Comparison of ENCODE assay signal across 1 cellular context in the genomic region with DNA sequence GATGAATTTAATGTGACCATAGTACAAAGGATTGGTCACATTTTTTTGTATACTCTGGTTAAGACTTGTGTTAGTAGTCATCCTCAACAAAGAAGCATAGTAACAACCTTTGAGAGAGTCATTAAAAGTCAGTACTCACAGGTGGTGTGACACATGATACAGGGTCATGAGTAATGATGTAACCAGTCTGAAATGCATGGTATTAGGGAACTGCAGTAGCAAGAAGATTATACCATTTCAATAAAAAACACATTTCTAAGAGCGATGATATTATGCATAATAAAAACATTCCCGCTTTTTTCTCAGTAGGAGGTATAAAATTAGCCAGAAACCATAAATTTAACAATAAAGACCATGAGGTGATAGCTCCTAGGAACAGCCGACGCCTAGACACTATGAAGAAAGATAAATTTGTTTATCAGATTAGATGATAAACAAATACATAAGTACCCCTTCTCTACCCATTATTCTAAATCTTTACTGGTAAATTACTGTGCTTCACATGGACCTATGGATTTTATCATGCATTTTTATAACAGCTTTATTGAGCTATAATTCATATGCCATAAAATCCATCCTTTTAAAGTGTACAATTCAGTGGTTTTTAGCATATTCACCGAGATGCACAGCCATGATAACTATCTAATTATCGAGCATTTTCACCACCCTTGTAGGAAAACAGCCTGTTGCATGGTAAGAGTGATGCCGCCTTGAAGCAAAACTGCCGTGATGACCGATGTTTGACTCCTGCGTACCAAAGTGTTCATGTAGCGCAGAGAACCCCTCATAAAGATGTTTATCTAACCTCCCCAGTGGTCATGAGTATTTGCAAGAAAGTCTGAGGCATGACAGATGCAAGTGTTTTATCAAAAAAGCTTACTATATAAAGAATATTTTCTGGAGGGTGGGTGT.
TF ChIP-seq lines count a peak whose summit lies in the region.

No MANE protein-coding gene starts in this region.

TF ChIP-seq in K562, 482 proteins besides CTCF, POLR2A, EP300 and RAD21 (continues in another document):
- TF ChIP-seq ZFP30 (CRISPR knock-in tag; IDR thresholded peaks at IDR 0.05; ENCODE audit: borderline replicate concordance) (no peak), ATF4 (CRISPR knock-in tag; IDR thresholded peaks at IDR 0.05) (peak; percentile 84), CREM (IDR thresholded peaks at IDR 0.05; ENCODE audit: low read depth) (no peak), ZNF699 (CRISPR knock-in tag; IDR thresholded peaks at IDR 0.05; ENCODE audit: insufficient replicate concordance) (no peak), TEAD1 (CRISPR knock-in tag; IDR thresholded peaks at IDR 0.05) (peak; percentile 56 to 82; a peak in 1 of 4 replicates), ZNF589 (CRISPR knock-in tag; IDR thresholded peaks at IDR 0.05; ENCODE audit: low read depth) (0 out of 2 replicates have a peak, but pooled peaks have one; percentile 5), ZNF75A (CRISPR knock-in tag; IDR thresholded peaks at IDR 0.05) (no peak), CEBPG (CRISPR knock-in tag; IDR thresholded peaks at IDR 0.05) (peak; percentile 81), CEBPG (tag; conservative IDR thresholded peaks at IDR 0.05 in 1 of 2, IDR thresholded peaks at IDR 0.05 in 1 of 2) (peak in 1 of 2 experiments; percentile 94; a peak in 3 of 4 replicates), RBM25 (IDR thresholded peaks at IDR 0.05; ENCODE audit: low read depth, low read length, severe bottlenecking) (no peak), MTA3 (IDR thresholded peaks at IDR 0.05; ENCODE audit: borderline replicate concordance) (peak; percentile 2; the same call in 1 of the 2 replicates), ZBTB33 (CRISPR knock-in tag; IDR thresholded peaks at IDR 0.05) (no peak), GATAD2B (IDR thresholded peaks at IDR 0.05; ENCODE audit: borderline replicate concordance) (0 out of 2 replicates have a peak, but pooled peaks have one; percentile 24), IFI16 (CRISPR knock-in tag; IDR thresholded peaks at IDR 0.05) (no peak), VEZF1 (CRISPR knock-in tag; IDR thresholded peaks at IDR 0.05) (0 out of 2 replicates have a peak, but pooled peaks have one; percentile 18), E2F4 (CRISPR knock-in tag; IDR thresholded peaks at IDR 0.05; ENCODE audit: low read depth) (no peak), SOX6 (IDR thresholded peaks at IDR 0.05) (no peak), KDM5B (IDR thresholded peaks at IDR 0.05; ENCODE audit: insufficient replicate concordance, low read depth, low read length) (no peak), L3MBTL2 (IDR thresholded peaks at IDR 0.05) (peak; percentile 79), ESRRA (IDR thresholded peaks at IDR 0.05; ENCODE audit: borderline replicate concordance, low read depth) (peak; percentile 12; the same call in 1 of the 2 replicates), ZBED1 (IDR thresholded peaks at IDR 0.05) (no peak), POLR2H (tag; IDR thresholded peaks at IDR 0.05; ENCODE audit: low read depth) (peak; percentile 71), BCLAF1 (IDR thresholded peaks at IDR 0.05; ENCODE audit: borderline replicate concordance in 1 of 2, control insufficient read depth in 1 of 2, low read depth in 2 of 2, low read length in 1 of 2) (no peak), TRIM24 (IDR thresholded peaks at IDR 0.05) (peak; percentile 71 to 84; a peak in 3 of 4 replicates), PATZ1 (CRISPR knock-in tag; IDR thresholded peaks at IDR 0.05; ENCODE audit: borderline replicate concordance) (no peak), STAT5A (IDR thresholded peaks at IDR 0.05; ENCODE audit: borderline replicate concordance, low read length) (0 out of 2 replicates have a peak, but pooled peaks have one; percentile 21), TOE1 (IDR thresholded peaks at IDR 0.05; ENCODE audit: borderline replicate concordance) (peak; percentile 46; the same call in 1 of the 2 replicates), TOE1 (CRISPR knock-in tag; IDR thresholded peaks at IDR 0.05; ENCODE audit: borderline replicate concordance, low read depth) (no peak), ELF1 (tag; IDR thresholded peaks at IDR 0.05) (0 out of 2 replicates have a peak, but pooled peaks have one; percentile 21), DNMT1 (IDR thresholded peaks at IDR 0.05) (no peak), ZKSCAN8 (CRISPR knock-in tag; IDR thresholded peaks at IDR 0.05) (0 out of 2 replicates have a peak, but pooled peaks have one; percentile 9), PTTG1 (tag; IDR thresholded peaks at IDR 0.05; ENCODE audit: low read depth) (0 out of 2 replicates have a peak, but pooled peaks have one; percentile 14), MYC (IDR thresholded peaks at IDR 0.05; ENCODE audit: low read depth, low read length) (peak; percentile 82), MYC (CRISPR knock-in tag; IDR thresholded peaks at IDR 0.05; ENCODE audit: borderline replicate concordance, low read depth) (no peak), NR2C2 (CRISPR knock-in tag; IDR thresholded peaks at IDR 0.05) (no peak), NR2C2 (tag; IDR thresholded peaks at IDR 0.05) (peak; percentile 76), POLR2AphosphoS5 (IDR thresholded peaks at IDR 0.05; ENCODE audit: control insufficient read depth, insufficient read depth, low read depth, low read length) (no peak), JUND (IDR thresholded peaks at IDR 0.05; ENCODE audit: borderline replicate concordance, low read depth, low read length) (peak; percentile 90), JUND (tag; IDR thresholded peaks at IDR 0.05; ENCODE audit: borderline replicate concordance, low read depth, low read length) (peak; percentile 85), FOXO4 (CRISPR knock-in tag; IDR thresholded peaks at IDR 0.05) (no peak)
- TF ChIP-seq, protein P1, sequence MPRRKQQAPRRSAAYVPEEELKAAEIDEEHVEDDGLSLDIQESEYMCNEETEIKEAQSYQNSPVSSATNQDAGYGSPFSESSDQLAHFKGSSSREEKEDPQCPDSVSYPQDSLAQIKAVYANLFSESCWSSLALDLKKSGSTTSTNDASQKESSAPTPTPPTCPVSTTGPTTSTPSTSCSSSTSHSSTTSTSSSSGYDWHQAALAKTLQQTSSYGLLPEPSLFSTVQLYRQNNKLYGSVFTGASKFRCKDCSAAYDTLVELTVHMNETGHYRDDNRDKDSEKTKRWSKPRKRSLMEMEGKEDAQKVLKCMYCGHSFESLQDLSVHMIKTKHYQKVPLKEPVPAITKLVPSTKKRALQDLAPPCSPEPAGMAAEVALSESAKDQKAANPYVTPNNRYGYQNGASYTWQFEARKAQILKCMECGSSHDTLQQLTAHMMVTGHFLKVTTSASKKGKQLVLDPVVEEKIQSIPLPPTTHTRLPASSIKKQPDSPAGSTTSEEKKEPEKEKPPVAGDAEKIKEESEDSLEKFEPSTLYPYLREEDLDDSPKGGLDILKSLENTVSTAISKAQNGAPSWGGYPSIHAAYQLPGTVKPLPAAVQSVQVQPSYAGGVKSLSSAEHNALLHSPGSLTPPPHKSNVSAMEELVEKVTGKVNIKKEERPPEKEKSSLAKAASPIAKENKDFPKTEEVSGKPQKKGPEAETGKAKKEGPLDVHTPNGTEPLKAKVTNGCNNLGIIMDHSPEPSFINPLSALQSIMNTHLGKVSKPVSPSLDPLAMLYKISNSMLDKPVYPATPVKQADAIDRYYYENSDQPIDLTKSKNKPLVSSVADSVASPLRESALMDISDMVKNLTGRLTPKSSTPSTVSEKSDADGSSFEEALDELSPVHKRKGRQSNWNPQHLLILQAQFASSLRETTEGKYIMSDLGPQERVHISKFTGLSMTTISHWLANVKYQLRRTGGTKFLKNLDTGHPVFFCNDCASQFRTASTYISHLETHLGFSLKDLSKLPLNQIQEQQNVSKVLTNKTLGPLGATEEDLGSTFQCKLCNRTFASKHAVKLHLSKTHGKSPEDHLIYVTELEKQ (CRISPR knock-in tag; IDR thresholded peaks at IDR 0.05), result no peak
- TF ChIP-seq, protein P2, sequence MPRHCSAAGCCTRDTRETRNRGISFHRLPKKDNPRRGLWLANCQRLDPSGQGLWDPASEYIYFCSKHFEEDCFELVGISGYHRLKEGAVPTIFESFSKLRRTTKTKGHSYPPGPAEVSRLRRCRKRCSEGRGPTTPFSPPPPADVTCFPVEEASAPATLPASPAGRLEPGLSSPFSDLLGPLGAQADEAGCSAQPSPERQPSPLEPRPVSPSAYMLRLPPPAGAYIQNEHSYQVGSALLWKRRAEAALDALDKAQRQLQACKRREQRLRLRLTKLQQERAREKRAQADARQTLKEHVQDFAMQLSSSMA (CRISPR knock-in tag; IDR thresholded peaks at IDR 0.05), result no peak
